ENCODE assay signal across 28 cellular contexts in the genomic region with DNA sequence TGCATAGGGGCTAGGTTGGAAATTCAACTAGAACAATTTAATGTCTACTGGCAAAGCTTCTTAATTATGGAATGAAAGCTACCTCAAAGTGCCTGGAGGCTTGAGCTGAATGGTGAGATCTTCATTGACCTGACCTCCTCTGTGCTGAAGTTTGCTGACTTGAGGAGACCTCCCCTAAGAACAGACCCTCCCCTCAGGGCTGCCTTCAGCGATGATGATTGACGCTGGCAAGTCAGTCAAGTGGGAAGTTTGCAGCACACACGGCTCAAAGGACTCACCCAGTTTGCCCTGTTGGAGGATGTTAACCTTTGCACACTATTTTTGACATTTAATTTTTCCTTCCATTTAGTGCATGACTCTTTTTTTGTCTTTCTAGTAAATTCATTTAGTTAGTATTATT.
"Had no signal": no experiment of that assay in that cellular context is flagged by ENCODE, and none has a peak within 500 bp of the region (broad histone marks: within the 10 kb centered on the region; RNA-seq: fewer than 3 reads in every experiment).

No MANE protein-coding gene starts in this region.

- H3K27me3 ChIP-seq: colonic mucosa, dorsolateral prefrontal cortex, esophagus muscularis mucosa, esophagus squamous epithelium, foreskin keratinocyte, gastrocnemius medialis, gastroesophageal sphincter had no signal

- ATAC-seq: effector memory CD8-positive, alpha-beta T cell; esophagus mucosa; foreskin keratinocyte; gastrocnemius medialis; gastroesophageal sphincter; heart left ventricle; heart right ventricle had no signal

- H3K9me3 ChIP-seq: colonic mucosa, esophagus muscularis mucosa, esophagus squamous epithelium, gastrocnemius medialis, gastroesophageal sphincter, heart left ventricle, heart right ventricle had no signal

- H3K4me3 ChIP-seq: colonic mucosa, coronary artery, dorsolateral prefrontal cortex, esophagus muscularis mucosa, esophagus squamous epithelium, gastrocnemius medialis, gastroesophageal sphincter, heart left ventricle, heart right ventricle had no signal

- FAIRE-seq: colon, endometrium, endothelial cell of umbilical vein, frontal cortex had no signal

- H3K36me3 ChIP-seq: colonic mucosa, esophagus muscularis mucosa, esophagus squamous epithelium, gastrocnemius medialis, gastroesophageal sphincter, heart left ventricle, heart right ventricle had no signal

- H3K27ac ChIP-seq: colonic mucosa, coronary artery, dorsolateral prefrontal cortex, epithelial cell of prostate, esophagus muscularis mucosa, esophagus squamous epithelium, foreskin keratinocyte, gastrocnemius medialis, gastroesophageal sphincter, heart left ventricle, heart right ventricle had no signal

- DNase-seq: colonic mucosa; cortex of kidney; dermis blood vessel endothelial cell; dorsolateral prefrontal cortex; effector CD4-positive, alpha-beta T cell; effector CD8-positive, alpha-beta T cell; effector memory CD4-positive, alpha-beta T cell; effector memory CD8-positive, alpha-beta T cell; endodermal cell; erythroblast; esophagus squamous epithelium; foreskin fibroblast; foreskin keratinocyte; foreskin melanocyte; gastrocnemius medialis; glutamatergic neuron; head of caudate nucleus; heart left ventricle; heart right ventricle had no signal

- H3K4me1 ChIP-seq: colonic mucosa, esophagus muscularis mucosa, esophagus squamous epithelium, gastrocnemius medialis, gastroesophageal sphincter, heart left ventricle, heart right ventricle had no signal
